Comparison of ENCODE assay signal across 12 cellular contexts in genomic region chr5:57566914-57567313, GRCh38.
A peak's percentile ranks its signal among the peaks of the same experiment; 100 is the strongest.
DNase-seq lines count a peak whose midpoint lies in the region; ATAC-seq and TF ChIP-seq lines count a peak whose summit lies in the region.
"Had no signal": no experiment of that assay in that cellular context is flagged by ENCODE, and none has a peak within 500 bp of the region (broad histone marks: within the 10 kb centered on the region; RNA-seq: fewer than 3 reads in every experiment).

No MANE protein-coding gene starts in this region.

- TF ChIP-seq RAD21 in IMR-90 (IDR thresholded peaks at IDR 0.05; ENCODE audit: low read length): no peak

- H2BK15ac ChIP-seq in IMR-90 (ENCODE audit: low read depth, low read length): no peak overlapping the region

- peak; percentile 63 for ATAC-seq in GM21390 (IDR thresholded peaks at IDR 0.05; ENCODE audit: unreplicated experiment)
- peak; percentile 95 for ATAC-seq in IMR-90 (ENCODE audit: low read depth)

- no peaks in the 10 kb centered on the region for H3K79me1 ChIP-seq in IMR-90 (ENCODE audit: low read depth in 1 of 2, low read length in 2 of 2)

- no peaks in the 10 kb centered on the region for H3K9me3 ChIP-seq in IMR-90 (ENCODE audit: control insufficient read depth, insufficient read depth, low read length)
- H3K9me3 ChIP-seq in fibroblast of lung (ENCODE audit: control insufficient read depth, insufficient read depth, low read depth, low read length): no peaks in the 10 kb centered on the region

- CTCF ChIA-PET in IMR-90 (lab: Yijun Ruan, JAX) (interaction anchor here (0.6 kb wide), 1 partner anchor 40 kb away, joined by 3 read pairs; no protein-coding TSS in a partner anchor), Calu3 (lab: Charles Lee) (no interaction called here)

- BruUV-seq in IMR-90 (replicated peaks; lab: Mats Ljungman, UMichigan): no TSS peak
- BruUV-seq in Calu3 (replicated peaks; lab: Mats Ljungman, UMichigan): no TSS peak

- H3K27ac ChIP-seq in IMR-90 (ENCODE audit: insufficient read depth, low read length) (no peak overlapping the region), fibroblast of lung (ENCODE audit: insufficient read depth, low read length) (no peak overlapping the region)

- no peak overlapping the region for H2BK5ac ChIP-seq in IMR-90 (ENCODE audit: low read depth, low read length, poor library complexity, severe bottlenecking)

- no peaks in the 10 kb centered on the region for H3K27me3 ChIP-seq in IMR-90 (ENCODE audit: control insufficient read depth, insufficient read depth, low read length)
- no peaks in the 10 kb centered on the region for H3K27me3 ChIP-seq in fibroblast of lung (ENCODE audit: control insufficient read depth, insufficient read depth, low read length)

- H3K9ac ChIP-seq in IMR-90 (ENCODE audit: low read depth, low read length) (no peak overlapping the region), fibroblast of lung (ENCODE audit: insufficient read depth, low read length) (no peak overlapping the region)

- intact Hi-C loops in IMR-90 (cut with micrococcal nuclease): no loop called here
- intact Hi-C loops in Calu3 (cut with micrococcal nuclease; ENCODE audit: unreplicated experiment): no loop called here

- peak overlapping the region; percentile 51; the same call in 1 of the 2 replicates for H2BK120ac ChIP-seq in IMR-90 (ENCODE audit: low read depth, low read length)

- H3K23ac ChIP-seq in IMR-90 (ENCODE audit: low read depth, low read length): no peak overlapping the region

- H3K18ac ChIP-seq in IMR-90 (ENCODE audit: low read depth, low read length): 0 out of 2 replicates have a peak overlapping the region, but pooled peaks have one; percentile 12

- H3K36me3 ChIP-seq in IMR-90 (ENCODE audit: control insufficient read depth, insufficient read depth, low read length): no peaks in the 10 kb centered on the region
- no peaks in the 10 kb centered on the region for H3K36me3 ChIP-seq in fibroblast of lung (ENCODE audit: control insufficient read depth, insufficient read depth, low read length)

- no peak overlapping the region for H4K8ac ChIP-seq in IMR-90 (ENCODE audit: low read depth in 2 of 2, low read length in 2 of 2)

- H3K27ac Mint-ChIP-seq in Calu3 (ENCODE audit: unreplicated experiment): no peak overlapping the region

- no peak overlapping the region for H2AFZ ChIP-seq in IMR-90 (replicated peaks; ENCODE audit: low read length, poor library complexity)
- no peak overlapping the region for H2AFZ ChIP-seq in fibroblast of lung (ENCODE audit: low read length)

- no peak overlapping the region for H4K91ac ChIP-seq in IMR-90 (ENCODE audit: insufficient read depth, low read depth, low read length)

- no peak overlapping the region for H3K4me3 Mint-ChIP-seq in Calu3 (ENCODE audit: low read depth, unreplicated experiment)

- H3K4me1 Mint-ChIP-seq in Calu3 (ENCODE audit: low read depth, unreplicated experiment): no peaks in the 10 kb centered on the region

- no peak overlapping the region for H2AK5ac ChIP-seq in IMR-90 (ENCODE audit: low read depth, low read length)

- H2AK9ac ChIP-seq in IMR-90 (replicated peaks; ENCODE audit: low read depth, low read length, poor library complexity): no peak overlapping the region

- peak; percentile 89 for DNase-seq in IMR-90
- peak; percentile 72 to 77 for DNase-seq in fibroblast of lung (ENCODE audit: low read depth in 2 of 2)
- peak; percentile 62 for DNase-seq in renal cortical epithelial cell (ENCODE audit: low read depth)
- DNase-seq in occipital lobe (lab: John Stamatoyannopoulos, UW): no peak
- DNase-seq in HPDE6-E6E7 (ENCODE audit: extremely low spot score): no peak
- no peak for DNase-seq in Calu3
- no peak for DNase-seq in inferior parietal cortex (ENCODE audit: extremely low spot score)
- DNase-seq: central memory CD4-positive, alpha-beta T cell; NCI-H510A treated with DMSO at 0.1 percent for 48 hours; stimulated activated CD4-positive, alpha-beta T cell treated with anti-CD3 and anti-CD28 coated beads, Interleukin-1b, Interleukin-23, amount 100 ng/mL, for 48 hours; T-helper 1 cell had no signal

- H4K20me1 ChIP-seq in IMR-90 (ENCODE audit: insufficient read depth, low read length): no peaks in the 10 kb centered on the region
- no peaks in the 10 kb centered on the region for H4K20me1 ChIP-seq in fibroblast of lung (ENCODE audit: control insufficient read depth, extremely low read depth, insufficient read depth, low read length)

- peaks cover 6% of the 10 kb centered on the region for H3K36me3 Mint-ChIP-seq in Calu3 (ENCODE audit: insufficient read depth, unreplicated experiment)

- no peak for TF ChIP-seq CTCF in IMR-90 (conservative IDR thresholded peaks at IDR 0.05; ENCODE audit: low read depth, low read length)
- TF ChIP-seq CTCF in fibroblast of lung (conservative IDR thresholded peaks at IDR 0.05 in 1 of 2, IDR thresholded peaks at IDR 0.05 in 1 of 2; ENCODE audit: low read depth in 1 of 2, low read length in 2 of 2): no peak
- TF ChIP-seq CTCF in Calu3 (IDR thresholded peaks at IDR 0.05; ENCODE audit: unreplicated experiment): no peak

- dilution Hi-C loops in IMR-90 (cut with HindIII; ENCODE audit: low sequenced_read_pairs, unreplicated experiment): no loop called here

- no peak for TF ChIP-seq POLR2A in IMR-90 (IDR thresholded peaks at IDR 0.05; ENCODE audit: low read depth, low read length)

- H3K79me2 ChIP-seq in fibroblast of lung (ENCODE audit: control insufficient read depth, insufficient read depth, low read length): no peaks in the 10 kb centered on the region

- peak overlapping the region; percentile 38; the same call in 1 of the 2 replicates for H3K14ac ChIP-seq in IMR-90 (replicated peaks; ENCODE audit: low read depth, low read length)

- POLR2A ChIA-PET in IMR-90 (lab: Charles Lee; ENCODE audit: unreplicated experiment): no interaction called here

- H3K4ac ChIP-seq in IMR-90 (ENCODE audit: low read depth, low read length): no peak overlapping the region

- 100% methylated on average over 1 of the region's 5 CpGs; no CpG with 5 or more reads in 1 of the 2 experiments for WGBS in IMR-90 (ENCODE audit: extremely low coverage in 2 of 2, insufficient read length in 1 of 2), 2 experiments

- H3K9me3 Mint-ChIP-seq in Calu3 (ENCODE audit: low read depth, unreplicated experiment): peaks cover 4% of the 10 kb centered on the region

- no peaks in the 10 kb centered on the region for H3K27me3 Mint-ChIP-seq in Calu3 (ENCODE audit: unreplicated experiment)

- in situ Hi-C loops in IMR-90 (cut with MboI; ENCODE audit: low sequenced_read_pairs): no loop called here

- H3K56ac ChIP-seq in IMR-90 (ENCODE audit: extremely low read depth, insufficient read depth, low read length): no peak overlapping the region

- no peak overlapping the region for H3K4me2 ChIP-seq in IMR-90 (ENCODE audit: low read depth, low read length)
- H3K4me2 ChIP-seq in fibroblast of lung (ENCODE audit: extremely low read depth, insufficient read depth, low read length): no peak overlapping the region

- H3K4me1 ChIP-seq in IMR-90 (ENCODE audit: control insufficient read depth, insufficient read depth, low read length) (peaks cover 4% of the 10 kb centered on the region), fibroblast of lung (ENCODE audit: control insufficient read depth, extremely low read depth, insufficient read depth, low read length) (no peaks in the 10 kb centered on the region)

- H2BK20ac ChIP-seq in IMR-90 (ENCODE audit: low read depth, low read length): no peak overlapping the region

- H3K4me3 ChIP-seq in IMR-90 (ENCODE audit: insufficient read depth, low read depth, low read length): no peak overlapping the region
- H3K4me3 ChIP-seq in fibroblast of lung (replicated peaks in 1 of 4; ENCODE audit: control extremely low read depth in 1 of 4, insufficient read depth in 1 of 4, low read depth in 3 of 4, low read length in 4 of 4): no peak overlapping the region

- H3K9me1 ChIP-seq in IMR-90 (ENCODE audit: insufficient read depth, low read length): no peaks in the 10 kb centered on the region

- H4K5ac ChIP-seq in IMR-90 (ENCODE audit: low read depth, low read length): no peak overlapping the region

TF ChIP-seq in IMR-90, 13 proteins besides CTCF, POLR2A, EP300 and RAD21:
- peak; percentile 89 for TF ChIP-seq MAFK (IDR thresholded peaks at IDR 0.05; ENCODE audit: low read depth, low read length)
- 0 out of 2 replicates have a peak, but pooled peaks have one; percentile 4 for TF ChIP-seq FOS (IDR thresholded peaks at IDR 0.05; ENCODE audit: low read depth, low read length)
- TF ChIP-seq USF2 (IDR thresholded peaks at IDR 0.05; ENCODE audit: low read depth, low read length): no peak
- TF ChIP-seq ELK1 (IDR thresholded peaks at IDR 0.05; ENCODE audit: borderline replicate concordance, low read depth, low read length): no peak
- TF ChIP-seq RCOR1 (IDR thresholded peaks at IDR 0.05; ENCODE audit: insufficient replicate concordance, low read length): no peak
- TF ChIP-seq NFE2L2 (IDR thresholded peaks at IDR 0.05; ENCODE audit: low read depth, low read length): no peak
- no peak for TF ChIP-seq SMC3 (IDR thresholded peaks at IDR 0.05; ENCODE audit: low read depth, low read length)
- TF ChIP-seq CEBPB (IDR thresholded peaks at IDR 0.05; ENCODE audit: low read depth, low read length): no peak
- TF ChIP-seq RFX5 (IDR thresholded peaks at IDR 0.05; ENCODE audit: low read depth, low read length): peak; percentile 82
- TF ChIP-seq MAZ (IDR thresholded peaks at IDR 0.05; ENCODE audit: borderline replicate concordance, low read depth, low read length): no peak

Comparison
In these comparisons a context has a peak if more than half of its experiments do, and no peak if none do; other contexts are left out.
1. DNase-seq: peak in IMR-90 (single experiment), fibroblast of lung (2 of 2) and renal cortical epithelial cell (single experiment); none in occipital lobe (single experiment), HPDE6-E6E7 (single experiment), Calu3 (single experiment) and inferior parietal cortex (single experiment).